Comparison of ENCODE assay signal across 7 cellular contexts in the genomic region with DNA sequence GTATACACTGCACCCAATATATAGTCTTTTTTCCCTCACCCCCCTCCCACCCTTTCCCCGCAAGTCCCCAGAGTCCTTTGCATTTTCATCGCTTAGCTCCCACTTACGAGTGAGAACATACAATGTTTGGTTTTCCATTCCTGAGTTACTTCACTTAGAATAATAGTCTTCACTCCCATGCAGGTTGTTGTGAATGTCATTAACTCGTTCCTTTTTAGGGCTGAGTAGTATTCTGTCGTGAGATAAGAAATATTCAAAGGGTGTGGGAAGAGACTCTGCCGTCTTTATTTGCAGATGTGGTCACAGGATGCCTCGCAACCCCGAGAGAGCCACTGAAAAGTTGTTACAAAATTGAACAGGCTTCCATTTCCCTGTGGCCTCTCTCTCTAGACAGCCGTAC.
"Had no signal": no experiment of that assay in that cellular context is flagged by ENCODE, and none has a peak within 500 bp of the region (broad histone marks: within the 10 kb centered on the region; RNA-seq: fewer than 3 reads in every experiment).

No MANE protein-coding gene starts in this region.

- ATAC-seq: GM12878 had no signal

- H3K4me3 ChIP-seq: GM12878 had no signal

- DNase-seq: GDM1, GF-D8 had no signal

- FAIRE-seq: GM12878, GM12891, GM12892, GM18507, GM19239 had no signal
